8 cellular contexts compared by ENCODE assay signal in genomic region chr3:182490601-182491485, GRCh38.
A peak's percentile ranks its signal among the peaks of the same experiment; 100 is the strongest.
DNase-seq lines count a peak whose midpoint lies in the region; ATAC-seq and TF ChIP-seq lines count a peak whose summit lies in the region.

No MANE protein-coding gene starts in this region.

- no peaks in the 10 kb centered on the region for H3K9me3 Mint-ChIP-seq in mesothelial cell of epicardium
- H3K9me3 Mint-ChIP-seq in activated CD4-positive, alpha-beta memory T cell treated with anti-CD3 and anti-CD28 coated beads, Interleukin-2, amount 10 ng/mL, durations not matched to agents 7 days and 5 days: no peaks in the 10 kb centered on the region

- CTCF ChIA-PET in activated CD4-positive, alpha-beta memory T cell treated with anti-CD3 and anti-CD28 coated beads, Interleukin-2, amount 10 ng/mL, durations not matched to agents 7 days and 5 days (lab: Charles Lee): interaction anchor here (1.2 kb wide), 1 partner anchor 12 kb away, joined by 4 read pairs; no protein-coding TSS in a partner anchor

- H3K4me1 Mint-ChIP-seq in mesothelial cell of epicardium: peaks cover 28% of the 10 kb centered on the region
- no peaks in the 10 kb centered on the region for H3K4me1 Mint-ChIP-seq in activated CD4-positive, alpha-beta memory T cell treated with anti-CD3 and anti-CD28 coated beads, Interleukin-2, amount 10 ng/mL, durations not matched to agents 7 days and 5 days

- H3K9me3 ChIP-seq in cardiac muscle cell (ENCODE audit: low read depth): no peaks in the 10 kb centered on the region

- ATAC-seq in Right ventricle myocardium superior (ENCODE audit: poor library complexity) (no peak), GM21717 (IDR thresholded peaks at IDR 0.05; ENCODE audit: unreplicated experiment) (no peak)

- H3K27ac Mint-ChIP-seq in mesothelial cell of epicardium: no peak overlapping the region
- no peak overlapping the region for H3K27ac Mint-ChIP-seq in activated CD4-positive, alpha-beta memory T cell treated with anti-CD3 and anti-CD28 coated beads, Interleukin-2, amount 10 ng/mL, durations not matched to agents 7 days and 5 days

- H3K4me3 Mint-ChIP-seq in mesothelial cell of epicardium: no peak overlapping the region
- H3K4me3 Mint-ChIP-seq in activated CD4-positive, alpha-beta memory T cell treated with anti-CD3 and anti-CD28 coated beads, Interleukin-2, amount 10 ng/mL, durations not matched to agents 7 days and 5 days: no peak overlapping the region

- H3K4me1 ChIP-seq in cardiac muscle cell (ENCODE audit: low read depth): no peaks in the 10 kb centered on the region

- POLR2A ChIA-PET in activated CD4-positive, alpha-beta memory T cell treated with anti-CD3 and anti-CD28 coated beads, Interleukin-2, amount 10 ng/mL, durations not matched to agents 7 days and 5 days (lab: Charles Lee): no interaction called here

- no peaks in the 10 kb centered on the region for H3K36me3 Mint-ChIP-seq in mesothelial cell of epicardium
- no peaks in the 10 kb centered on the region for H3K36me3 Mint-ChIP-seq in activated CD4-positive, alpha-beta memory T cell treated with anti-CD3 and anti-CD28 coated beads, Interleukin-2, amount 10 ng/mL, durations not matched to agents 7 days and 5 days (ENCODE audit: low read depth)

- H3K27me3 ChIP-seq in cardiac muscle cell: no peaks in the 10 kb centered on the region

- DNase-seq in cardiac muscle cell (ENCODE audit: low read depth in 1 of 2, low spot score in 1 of 2): peak; percentile 11 to 33
- no peak for DNase-seq in Right ventricle myocardium superior
- peak; percentile 68 for DNase-seq in NCI-H2171 treated with DMSO at 0.1 percent for 48 hours (lab: John Stamatoyannopoulos, UW)
- DNase-seq in T47D (ENCODE audit: low read depth in 1 of 2, low spot score in 1 of 2): peak; percentile 47 to 78
- no peak for DNase-seq in mesothelial cell of epicardium (ENCODE audit: low spot score in 2 of 2, unreplicated experiment in 2 of 2)
- no peak for DNase-seq in activated CD4-positive, alpha-beta memory T cell treated with anti-CD3 and anti-CD28 coated beads, Interleukin-2, amount 10 ng/mL, durations not matched to agents 7 days and 5 days
- no peak for DNase-seq in activated CD8-positive, alpha-beta memory T cell treated with anti-CD3 and anti-CD28 coated beads, Interleukin-2, amount 50 U/mL, for 48 hours

- intact Hi-C loops in Right ventricle myocardium superior (cut with DNase I): no loop called here

- H3K36me3 ChIP-seq in cardiac muscle cell: no peaks in the 10 kb centered on the region

- no peaks in the 10 kb centered on the region for H3K27me3 Mint-ChIP-seq in mesothelial cell of epicardium (ENCODE audit: low read depth)
- no peaks in the 10 kb centered on the region for H3K27me3 Mint-ChIP-seq in activated CD4-positive, alpha-beta memory T cell treated with anti-CD3 and anti-CD28 coated beads, Interleukin-2, amount 10 ng/mL, durations not matched to agents 7 days and 5 days

- in situ Hi-C loops in T47D (cut with HindIII; ENCODE audit: low pct_unique_long_range_greater_than_20kb, low sequenced_read_pairs): no loop called here

- H3K27ac ChIP-seq in cardiac muscle cell: no peak overlapping the region

- no peak overlapping the region for H3K4me3 ChIP-seq in cardiac muscle cell

- peak; percentile 31 for TF ChIP-seq CTCF in cardiac muscle cell (IDR thresholded peaks at IDR 0.05; ENCODE audit: low read depth, low read length)
- peak; percentile 42 for TF ChIP-seq CTCF in mesothelial cell of epicardium (IDR thresholded peaks at IDR 0.05; ENCODE audit: unreplicated experiment)

Comparison
In these comparisons a context has a peak if more than half of its experiments do, and no peak if none do; other contexts are left out.
1. DNase-seq: peak in cardiac muscle cell (2 of 2), NCI-H2171 treated with DMSO at 0.1 percent for 48 hours (single experiment) and T47D (2 of 2); none in Right ventricle myocardium superior (single experiment), mesothelial cell of epicardium (0 of 2), activated CD4-positive, alpha-beta memory T cell treated with anti-CD3 and anti-CD28 coated beads, Interleukin-2, amount 10 ng/mL, durations not matched to agents 7 days and 5 days (single experiment) and activated CD8-positive, alpha-beta memory T cell treated with anti-CD3 and anti-CD28 coated beads, Interleukin-2, amount 50 U/mL, for 48 hours (single experiment).